Comparison of ENCODE assay signal across 18 cellular contexts in genomic region chr14:105382343-105383082, GRCh38. TPM values are rescaled to one million over a fixed set of nuclear protein-coding genes. Genes with fewer than 3 reads are reported as not detected.
A peak's percentile ranks its signal among the peaks of the same experiment; 100 is the strongest.
DNase-seq lines count a peak whose midpoint lies in the region; TF ChIP-seq lines count a peak whose summit lies in the region.
"Had no signal": no experiment of that assay in that cellular context is flagged by ENCODE, and none has a peak within 500 bp of the region (broad histone marks: within the 10 kb centered on the region; RNA-seq: fewer than 3 reads in every experiment).

No MANE protein-coding gene starts in this region.

- no peaks in the 10 kb centered on the region for H4K20me1 ChIP-seq in osteoblast (ENCODE audit: insufficient read depth, low read length)

- H3K79me1 ChIP-seq in trophoblast cell (ENCODE audit: low read length) = no peaks in the 10 kb centered on the region

- H3K9me3 ChIP-seq in BE2C = no peaks in the 10 kb centered on the region
- H3K9me3 ChIP-seq in osteoblast (ENCODE audit: low read depth, low read length) = no peaks in the 10 kb centered on the region
- H3K9me3 ChIP-seq in trophoblast cell (ENCODE audit: insufficient read depth, low read depth, low read length) = peaks cover 2% of the 10 kb centered on the region
- H3K9me3 ChIP-seq: BLaER1, HAP-1 had no signal

- peak overlapping the region in 1 of 7 donors; percentile 32 for H3K27ac Mint-ChIP-seq in CD14-positive monocyte
- peak overlapping the region; percentile 15 for H3K27ac Mint-ChIP-seq in dendritic cell treated with granulocyte-macrophage colony-stimulating factor and Interleukin-4, amounts not matched to agents 40 ng/mL and 50 ng/mL, for 4 days
- H3K27ac Mint-ChIP-seq: CD8-positive, alpha-beta T cell had no signal

- H4K8ac ChIP-seq in trophoblast cell (ENCODE audit: low read depth, low read length) = no peak overlapping the region

- H3K4ac ChIP-seq in trophoblast cell (ENCODE audit: low read depth, low read length) = no peak overlapping the region

- H3K79me2 ChIP-seq in osteoblast (ENCODE audit: insufficient read depth, low read length) = no peaks in the 10 kb centered on the region
- H3K79me2 ChIP-seq in trophoblast cell (ENCODE audit: control insufficient read depth, insufficient read depth, low read length, poor library complexity) = no peaks in the 10 kb centered on the region

- no peak overlapping the region for H3K18ac ChIP-seq in trophoblast cell (ENCODE audit: low read length)

- H3K23ac ChIP-seq in trophoblast cell (ENCODE audit: low read length) = no peak overlapping the region

- no peak overlapping the region for H2BK120ac ChIP-seq in trophoblast cell (ENCODE audit: insufficient read depth, low read length, poor library complexity)

- H3K4me1 ChIP-seq in BE2C (no peaks in the 10 kb centered on the region), osteoblast (ENCODE audit: insufficient read depth, low read length) (no peaks in the 10 kb centered on the region), trophoblast cell (ENCODE audit: control insufficient read depth in 1 of 2, insufficient read depth in 2 of 2, low read length in 2 of 2) (no peaks in the 10 kb centered on the region)
- H3K4me1 ChIP-seq: HAP-1 had no signal

- H3K9ac ChIP-seq in trophoblast cell (ENCODE audit: low read length) = no peak overlapping the region
- H3K9ac ChIP-seq: BLaER1, GM23248 had no signal

- no peak overlapping the region for H2BK5ac ChIP-seq in trophoblast cell (ENCODE audit: low read depth, low read length, poor library complexity)

- no peak overlapping the region for H2AK5ac ChIP-seq in trophoblast cell (ENCODE audit: low read length)

- TF ChIP-seq CTCF in BE2C (IDR thresholded peaks at IDR 0.05; ENCODE audit: low read depth, low read length) (no peak), CD14-positive monocyte (IDR thresholded peaks at IDR 0.05) (no peak), osteoblast (IDR thresholded peaks at IDR 0.05; ENCODE audit: extremely low read depth, low read depth, low read length) (no peak)

- peaks cover 5% of the 10 kb centered on the region for H3K4me1 Mint-ChIP-seq in CD14-positive monocyte
- peaks cover 36% of the 10 kb centered on the region for H3K4me1 Mint-ChIP-seq in dendritic cell treated with granulocyte-macrophage colony-stimulating factor and Interleukin-4, amounts not matched to agents 40 ng/mL and 50 ng/mL, for 4 days (ENCODE audit: low read depth)

- H3K27me3 Mint-ChIP-seq in CD14-positive monocyte (ENCODE audit: low read depth in 3 of 3) = no peaks in the 10 kb centered on the region
- no peaks in the 10 kb centered on the region for H3K27me3 Mint-ChIP-seq in dendritic cell treated with granulocyte-macrophage colony-stimulating factor and Interleukin-4, amounts not matched to agents 40 ng/mL and 50 ng/mL, for 4 days

- peak; percentile 7 for DNase-seq in BE2C
- peak; percentile 45 for DNase-seq in CD14-positive monocyte (ENCODE audit: low spot score)
- peak; percentile 76 for DNase-seq in osteoblast (ENCODE audit: insufficient read length, low spot score, missing footprints)
- DNase-seq in cerebellar cortex (ENCODE audit: low spot score) = no peak
- no peak for DNase-seq in trophoblast cell
- no peak for DNase-seq in GM19238 (ENCODE audit: insufficient read length, low spot score)
- DNase-seq: ACHN; Calu3; CD8-positive, alpha-beta T cell; DMS79 treated with DMSO at 0.1 percent for 48 hours; GF-D8; GM23248 had no signal

- H2AFZ ChIP-seq in osteoblast (ENCODE audit: low read length) (no peak overlapping the region), trophoblast cell (ENCODE audit: insufficient read depth, low read length, poor library complexity) (no peak overlapping the region)
- H2AFZ ChIP-seq: GM23248 had no signal

- H3K14ac ChIP-seq in trophoblast cell (ENCODE audit: low read length) = no peak overlapping the region

- no peak overlapping the region for H3K27ac ChIP-seq in osteoblast (ENCODE audit: low read depth, low read length)
- H3K27ac ChIP-seq in trophoblast cell (ENCODE audit: low read depth, low read length) = no peak overlapping the region
- H3K27ac ChIP-seq: BLaER1, GM23248, HL-60 had no signal

- no peak overlapping the region for H4K12ac ChIP-seq in trophoblast cell (ENCODE audit: low read depth, low read length)

- H3K27me3 ChIP-seq in BE2C (no peaks in the 10 kb centered on the region), osteoblast (ENCODE audit: insufficient read depth, low read length) (no peaks in the 10 kb centered on the region), trophoblast cell (ENCODE audit: insufficient read depth, low read length) (no peaks in the 10 kb centered on the region)
- H3K27me3 ChIP-seq: BLaER1 had no signal

- H3K4me2 ChIP-seq in osteoblast (ENCODE audit: insufficient read depth, low read length) (no peak overlapping the region), trophoblast cell (ENCODE audit: low read length) (no peak overlapping the region)
- H3K4me2 ChIP-seq: BLaER1 had no signal

- H3K4me3 Mint-ChIP-seq in CD14-positive monocyte = no peak overlapping the region
- no peak overlapping the region for H3K4me3 Mint-ChIP-seq in dendritic cell treated with granulocyte-macrophage colony-stimulating factor and Interleukin-4, amounts not matched to agents 40 ng/mL and 50 ng/mL, for 4 days
- H3K4me3 Mint-ChIP-seq: CD8-positive, alpha-beta T cell had no signal

- no CpG with 5 or more reads among the region's 26 CpGs for WGBS in trophoblast cell (ENCODE audit: extremely low coverage, insufficient coverage, insufficient read length)

- no peaks in the 10 kb centered on the region for H3K9me3 Mint-ChIP-seq in CD14-positive monocyte
- no peaks in the 10 kb centered on the region for H3K9me3 Mint-ChIP-seq in dendritic cell treated with granulocyte-macrophage colony-stimulating factor and Interleukin-4, amounts not matched to agents 40 ng/mL and 50 ng/mL, for 4 days
- H3K9me3 Mint-ChIP-seq: CD8-positive, alpha-beta T cell had no signal

- no peak overlapping the region for H2BK12ac ChIP-seq in trophoblast cell (ENCODE audit: low read length)

- no peak overlapping the region for H4K91ac ChIP-seq in trophoblast cell (ENCODE audit: low read depth, low read length)

- H3K36me3 Mint-ChIP-seq in CD14-positive monocyte = peaks cover 24 to 57% of the 10 kb centered on the region in 2 donors
- H3K36me3 Mint-ChIP-seq in dendritic cell treated with granulocyte-macrophage colony-stimulating factor and Interleukin-4, amounts not matched to agents 40 ng/mL and 50 ng/mL, for 4 days (ENCODE audit: low read depth) = peaks cover 100% of the 10 kb centered on the region

- intact Hi-C loops in CD14-positive monocyte (cut with micrococcal nuclease) = no loop called here
- intact Hi-C loops in dendritic cell treated with granulocyte-macrophage colony-stimulating factor and Interleukin-4, amounts not matched to agents 40 ng/mL and 50 ng/mL, for 4 days (cut with micrococcal nuclease) = no loop called here

- H3K36me3 ChIP-seq in BE2C (no peaks in the 10 kb centered on the region), osteoblast (ENCODE audit: insufficient read depth, low read length) (no peaks in the 10 kb centered on the region), trophoblast cell (ENCODE audit: control insufficient read depth in 1 of 2, insufficient read depth in 2 of 2, low read length in 2 of 2) (peaks cover 41 to 59% of the 10 kb centered on the region in 2 experiments)

- H3K4me3 ChIP-seq in BE2C (ENCODE audit: low read depth, low read length) = no peak overlapping the region
- H3K4me3 ChIP-seq in osteoblast (ENCODE audit: insufficient read depth, low read length) = no peak overlapping the region
- H3K4me3 ChIP-seq in trophoblast cell (ENCODE audit: low read depth, low read length) = no peak overlapping the region
- H3K4me3 ChIP-seq: BLaER1, GM12878, GM23248, HAP-1 had no signal

RNA-seq across cellular contexts. Expression of gene TEX22, which starts 15.8 kb away (rescaled TPM):
- 2.7 TPM for polyA plus RNA-seq in BE2C (2012; ENCODE audit: insufficient read depth, insufficient read length, low read depth)
- polyA plus RNA-seq in CD14-positive monocyte = under 1 TPM; 0.52 to 0.57 TPM
- total RNA-seq in osteoblast = under 0.01 and 0.29 TPM in 2 replicates
- 0.04 and 0.10 TPM in 2 replicates for polyA plus RNA-seq in trophoblast cell (2013)
- total RNA-seq: HT1080 had no signal

RNA-seq across cellular contexts. Expression of gene MTA1, which starts 37.1 kb away (rescaled TPM):
- 121 TPM for polyA plus RNA-seq in BE2C (2012; ENCODE audit: insufficient read depth, insufficient read length, low read depth)
- 1 to 10 TPM in 1 of 2 donors, under 1 TPM in 1; 0.91 to 2.0 TPM for polyA plus RNA-seq in CD14-positive monocyte
- 60.4 TPM in 2 replicates for total RNA-seq in osteoblast
- 90.0 and 91.2 TPM in 2 replicates for polyA plus RNA-seq in trophoblast cell (2013)

Comparison
In these comparisons a context has a peak if more than half of its experiments do, and no peak if none do; other contexts are left out.
1. DNase-seq: peak in BE2C (single experiment), CD14-positive monocyte (single experiment) and osteoblast (single experiment); none in cerebellar cortex (single experiment), trophoblast cell (0 of 2) and GM19238 (single experiment).